9 cellular contexts compared by ENCODE assay signal in the genomic region with DNA sequence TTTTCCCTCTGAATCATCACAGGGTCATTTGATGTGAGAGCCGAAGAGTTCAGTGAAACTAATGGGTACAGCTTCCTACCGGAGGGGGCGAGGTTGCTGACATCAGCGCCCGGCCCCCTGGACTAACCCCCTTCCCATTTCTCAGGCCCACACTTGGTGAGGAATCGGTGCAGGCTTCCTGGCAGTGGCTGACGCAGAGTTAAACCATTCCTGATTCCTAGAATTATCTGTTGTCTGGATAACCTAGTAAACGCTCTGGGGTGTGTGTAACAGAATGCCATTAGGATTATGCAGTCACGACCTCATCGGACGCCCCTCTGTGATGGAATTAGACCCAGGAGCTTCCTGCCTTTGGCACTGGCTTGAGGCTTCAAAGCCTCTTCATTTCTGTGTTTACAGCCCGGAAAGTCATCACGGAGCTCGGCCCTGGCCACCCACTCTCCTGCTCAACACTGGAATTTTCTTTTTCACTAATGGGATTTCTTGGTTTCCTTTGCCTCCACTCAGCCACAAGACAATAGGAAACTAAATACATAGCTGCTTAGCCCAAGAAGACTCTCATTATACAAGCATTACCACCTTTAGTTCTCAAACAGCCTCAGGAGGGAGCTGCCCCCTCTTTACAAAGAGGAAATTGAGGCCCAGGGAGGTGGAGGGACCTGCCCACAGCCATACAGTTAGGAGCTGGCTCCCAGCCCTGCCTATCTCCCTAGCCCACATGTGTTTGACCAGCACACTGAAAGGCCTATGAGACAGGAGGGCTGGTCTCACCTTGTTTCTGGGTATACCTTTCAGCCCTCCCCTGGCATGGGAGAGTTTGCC.
DNase-seq lines count a peak whose midpoint lies in the region; ATAC-seq and TF ChIP-seq lines count a peak whose summit lies in the region.
"Had no signal": no experiment of that assay in that cellular context is flagged by ENCODE, and none has a peak within 500 bp of the region (broad histone marks: within the 10 kb centered on the region; RNA-seq: fewer than 3 reads in every experiment).

No MANE protein-coding gene starts in this region.

- H3K27ac ChIP-seq in lung (ENCODE audit: low read depth in 1 of 2, low read length in 1 of 2) (peak overlapping the region; percentile 71 to 86), thyroid gland (peak overlapping the region; percentile 71 to 92 (median 89))

- H3K4me3 Mint-ChIP-seq in activated CD8-positive, alpha-beta memory T cell treated with anti-CD3 and anti-CD28 coated beads, Interleukin-2, amount 10 ng/mL, durations not matched to agents 7 days and 5 days: peak overlapping the region; percentile 40
- peak overlapping the region in 2 of 5 experiments; percentile 4 to 6 for H3K4me3 Mint-ChIP-seq in brain

- H3K4me3 ChIP-seq in lung (no peak overlapping the region), thyroid gland (replicated peaks in 1 of 3) (no peak overlapping the region)

- H3K4me1 Mint-ChIP-seq in activated CD8-positive, alpha-beta memory T cell treated with anti-CD3 and anti-CD28 coated beads, Interleukin-2, amount 10 ng/mL, durations not matched to agents 7 days and 5 days: peaks cover 7% of the 10 kb centered on the region
- peaks cover 27% of the 10 kb centered on the region for H3K4me1 Mint-ChIP-seq in brain

- H3K27me3 ChIP-seq in lung (ENCODE audit: control insufficient read depth, insufficient read depth) (no peaks in the 10 kb centered on the region), thyroid gland (no peaks in the 10 kb centered on the region)

- H3K9me3 ChIP-seq in lung (ENCODE audit: control insufficient read depth in 2 of 2, insufficient read depth in 1 of 2, low read length in 1 of 2) (no peaks in the 10 kb centered on the region), thyroid gland (no peaks in the 10 kb centered on the region)

- 45 to 69% methylated on average over 14 of the region's 14 CpGs for WGBS in lung, 2 donors
- WGBS in thyroid gland, 2 donors: 55 to 66% methylated on average over 14 of the region's 14 CpGs

- no peaks in the 10 kb centered on the region for H3K27me3 Mint-ChIP-seq in activated CD8-positive, alpha-beta memory T cell treated with anti-CD3 and anti-CD28 coated beads, Interleukin-2, amount 10 ng/mL, durations not matched to agents 7 days and 5 days
- H3K27me3 Mint-ChIP-seq in brain: no peaks in the 10 kb centered on the region

- no peak for TF ChIP-seq POLR2A in thyroid gland (IDR thresholded peaks at IDR 0.05)

- peak overlapping the region; percentile 76 for H3K27ac Mint-ChIP-seq in activated CD8-positive, alpha-beta memory T cell treated with anti-CD3 and anti-CD28 coated beads, Interleukin-2, amount 10 ng/mL, durations not matched to agents 7 days and 5 days
- peak overlapping the region; percentile 58 to 93 (median 60) for H3K27ac Mint-ChIP-seq in brain

- H3K36me3 ChIP-seq in lung (ENCODE audit: control insufficient read depth in 2 of 2, insufficient read depth in 2 of 2, low read length in 2 of 2) (peaks cover 0 to 5% of the 10 kb centered on the region in 2 donors), thyroid gland (no peaks in the 10 kb centered on the region)

- TF ChIP-seq CTCF in brain (conservative IDR thresholded peaks at IDR 0.05): no peak
- TF ChIP-seq CTCF in lung (IDR thresholded peaks at IDR 0.05; ENCODE audit: control extremely low read depth, extremely low read depth): no peak
- TF ChIP-seq CTCF in thyroid gland (IDR thresholded peaks at IDR 0.05): no peak

- H3K9me3 Mint-ChIP-seq in activated CD8-positive, alpha-beta memory T cell treated with anti-CD3 and anti-CD28 coated beads, Interleukin-2, amount 10 ng/mL, durations not matched to agents 7 days and 5 days (ENCODE audit: low read depth): no peaks in the 10 kb centered on the region
- peaks cover 0 to 3% (median 0%) of the 10 kb centered on the region in 5 experiments for H3K9me3 Mint-ChIP-seq in brain

- no peak for DNase-seq in activated CD8-positive, alpha-beta memory T cell treated with anti-CD3 and anti-CD28 coated beads, Interleukin-2, amount 10 ng/mL, durations not matched to agents 7 days and 5 days
- no peak for DNase-seq in activated CD8-positive, alpha-beta memory T cell treated with anti-CD3 and anti-CD28 coated beads, Interleukin-2, amount 50 U/mL, for 48 hours
- DNase-seq in lung (ENCODE audit: low spot score): no peak
- DNase-seq in thyroid gland: peak; percentile 45 to 49
- DNase-seq in central memory CD4-positive, alpha-beta T cell: no peak
- no peak for DNase-seq in DMS53 treated with DMSO at 0.1 percent for 48 hours (lab: John Stamatoyannopoulos, UW; ENCODE audit: unreplicated experiment)
- DNase-seq: Calu3 had no signal

- no peaks in the 10 kb centered on the region for H3K36me3 Mint-ChIP-seq in activated CD8-positive, alpha-beta memory T cell treated with anti-CD3 and anti-CD28 coated beads, Interleukin-2, amount 10 ng/mL, durations not matched to agents 7 days and 5 days
- peaks cover 36% of the 10 kb centered on the region for H3K36me3 Mint-ChIP-seq in brain

- H3K4me1 ChIP-seq in lung (ENCODE audit: control insufficient read depth in 2 of 2, insufficient read depth in 2 of 2, low read length in 2 of 2) (peaks cover 10 to 25% of the 10 kb centered on the region in 2 donors), thyroid gland (peaks cover 27 to 50% of the 10 kb centered on the region in 2 donors)

- intact Hi-C loops in thyroid gland (cut with DNase I): no loop called here

- ATAC-seq in activated CD8-positive, alpha-beta memory T cell treated with anti-CD3 and anti-CD28 coated beads, Interleukin-2, amount 10 ng/mL, durations not matched to agents 7 days and 5 days: no peak
- ATAC-seq in lung (ENCODE audit: insufficient read depth, low FRiP score) (peak; percentile 25), HG03565 (IDR thresholded peaks at IDR 0.05; ENCODE audit: unreplicated experiment) (no peak)

- CTCF ChIA-PET in activated CD8-positive, alpha-beta memory T cell treated with anti-CD3 and anti-CD28 coated beads, Interleukin-2, amount 10 ng/mL, durations not matched to agents 7 days and 5 days (lab: Charles Lee): interaction anchor here (0.7 to 1.6 kb wide), 2 partner anchors 35 to 113 kb away, joined by 4 to 6 read pairs; no protein-coding TSS in a partner anchor

Comparison
In these comparisons a context has a peak if more than half of its experiments do, and no peak if none do; other contexts are left out.
1. DNase-seq: peak in thyroid gland (2 of 2); none in activated CD8-positive, alpha-beta memory T cell treated with anti-CD3 and anti-CD28 coated beads, Interleukin-2, amount 10 ng/mL, durations not matched to agents 7 days and 5 days (single experiment), activated CD8-positive, alpha-beta memory T cell treated with anti-CD3 and anti-CD28 coated beads, Interleukin-2, amount 50 U/mL, for 48 hours (single experiment), lung (single experiment), central memory CD4-positive, alpha-beta T cell (single experiment) and DMS53 treated with DMSO at 0.1 percent for 48 hours (single experiment).